6 cellular contexts compared by ENCODE assay signal in genomic region chr1:180283098-180283497, GRCh38. TPM values are rescaled to one million over a fixed set of nuclear protein-coding genes. Genes with fewer than 3 reads are reported as not detected.
"Had no signal": no experiment of that assay in that cellular context is flagged by ENCODE, and none has a peak within 500 bp of the region (broad histone marks: within the 10 kb centered on the region; RNA-seq: fewer than 3 reads in every experiment).

No MANE protein-coding gene starts in this region.

- DNase-seq: GM23248, GOT3, H7, IMR-90, KG1 had no signal

- ATAC-seq: HCT116 had no signal

RNA-seq across cellular contexts. Expression of gene LHX4, which starts 53.0 kb away (rescaled TPM):
- total RNA-seq: GM23248 had no signal
